Comparison of ENCODE assay signal across 20 cellular contexts in genomic region chr20:59845472-59845871, GRCh38.
"Had no signal": no experiment of that assay in that cellular context is flagged by ENCODE, and none has a peak within 500 bp of the region (broad histone marks: within the 10 kb centered on the region; RNA-seq: fewer than 3 reads in every experiment).

No MANE protein-coding gene starts in this region.

- H3K4me1 ChIP-seq: ascending aorta, body of pancreas, Peyer's patch had no signal

- H3K27me3 ChIP-seq: ascending aorta, body of pancreas, cardiac muscle cell, MG63, Peyer's patch had no signal

- H3K36me3 ChIP-seq: ascending aorta, cardiac muscle cell, MG63, Peyer's patch had no signal

- H3K4me3 ChIP-seq: ascending aorta, body of pancreas, cardiac muscle cell, MG63, Peyer's patch had no signal

- H3K9me3 ChIP-seq: ascending aorta, body of pancreas, MG63, Peyer's patch had no signal

- DNase-seq: activated CD4-positive, alpha-beta T cell treated with anti-CD3 and anti-CD28 coated beads for 48 hours; activated CD4-positive, alpha-beta T cell treated with anti-CD3 and anti-CD28 coated beads, Interleukin-2, amount 50 U/mL, for 4 hours; activated CD4-positive, CD25-positive, alpha-beta regulatory T cell treated with anti-CD3 and anti-CD28 coated beads, Interleukin-2, amount 50 U/mL, for 72 hours; activated CD8-positive, alpha-beta memory T cell treated with anti-CD3 and anti-CD28 coated beads, Interleukin-2, amount 50 U/mL, for 48 hours; activated CD8-positive, alpha-beta T cell treated with anti-CD3 and anti-CD28 coated beads, Interleukin-2, amount 10 ng/mL, durations not matched to agents 7 days and 5 days; activated naive CD8-positive, alpha-beta T cell treated with anti-CD3 and anti-CD28 coated beads, Interleukin-2, amount 50 U/mL, for 24 hours; activated T-cell treated with anti-CD3 and anti-CD28 coated beads, Interleukin-2, amount 50 U/mL, for 1 hour; amniotic stem cell; body of pancreas; KG1; MG63; NCI-H146; NCI-H187 treated with DMSO at 0.1 percent for 48 hours; NCI-H2081 treated with DMSO at 0.1 percent for 48 hours; NCI-H446; NCI-H524; Peyer's patch; SHP77 treated with DMSO at 0.1 percent for 48 hours had no signal

- H3K27ac ChIP-seq: ascending aorta, body of pancreas, cardiac muscle cell, Peyer's patch had no signal

- ATAC-seq: activated CD8-positive, alpha-beta T cell treated with anti-CD3 and anti-CD28 coated beads, Interleukin-2, amount 10 ng/mL, durations not matched to agents 7 days and 5 days; activated naive CD8-positive, alpha-beta T cell treated with anti-CD3 and anti-CD28 coated beads, Interleukin-2, amount 50 U/mL, for 24 hours; body of pancreas had no signal
